ENCODE assay signal across 16 cellular contexts in genomic region chr7:123570390-123571182, GRCh38. TPM values are rescaled to one million over a fixed set of nuclear protein-coding genes. Genes with fewer than 3 reads are reported as not detected.
DNase-seq lines count a peak whose midpoint lies in the region; ATAC-seq, FAIRE-seq and TF ChIP-seq lines count a peak whose summit lies in the region.
"Had no signal": no experiment of that assay in that cellular context is flagged by ENCODE, and none has a peak within 500 bp of the region (broad histone marks: within the 10 kb centered on the region; RNA-seq: fewer than 3 reads in every experiment).

No MANE protein-coding gene starts in this region.

- TF ChIP-seq CTCF in fibroblast of mammary gland (conservative IDR thresholded peaks at IDR 0.05; ENCODE audit: control insufficient read depth, insufficient read depth, low read depth, low read length) (no peak), colonic mucosa (IDR thresholded peaks at IDR 0.05) (no peak)

- no peak overlapping the region for H3K4me3 ChIP-seq in fibroblast of mammary gland (ENCODE audit: control insufficient read depth, low read depth, low read length)
- H3K4me3 ChIP-seq in colonic mucosa: no peak overlapping the region
- H3K4me3 ChIP-seq: tibial artery had no signal

- no peaks in the 10 kb centered on the region for H3K36me3 ChIP-seq in colonic mucosa
- H3K36me3 ChIP-seq: tibial artery had no signal

- FAIRE-seq in H54 (lab: Jason Lieb, UNC) (no peak), RCC 7860 (lab: Jason Lieb, UNC) (no peak)

- H3K4me1 ChIP-seq in colonic mucosa: no peaks in the 10 kb centered on the region
- H3K4me1 ChIP-seq: tibial artery had no signal

- ATAC-seq in GM18868 (IDR thresholded peaks at IDR 0.05; ENCODE audit: unreplicated experiment): peak; percentile 73
- ATAC-seq: right cardiac atrium had no signal

- no peak overlapping the region for H3K27ac ChIP-seq in colonic mucosa
- H3K27ac ChIP-seq: tibial artery, VCaP had no signal

- DNase-seq in HPDE6-E6E7 (ENCODE audit: extremely low spot score): peak; percentile 57
- DNase-seq in SHP77 (lab: John Stamatoyannopoulos, UW): peak; percentile 36 to 37
- DNase-seq in fibroblast of mammary gland (ENCODE audit: low read depth): peak; percentile 7
- DNase-seq in colonic mucosa: no peak
- no peak for DNase-seq in NCI-H1048 (lab: John Stamatoyannopoulos, UW)
- no peak for DNase-seq in H54 (ENCODE audit: insufficient read length, low spot score)
- no peak for DNase-seq in RCC 7860 (ENCODE audit: low spot score)
- DNase-seq: activated effector memory CD4-positive, alpha-beta T cell treated with anti-CD3 and anti-CD28 coated beads, Interleukin-2, amount 50 U/mL, for 16 hours; DND-41; nephron progenitor cell; tibial artery had no signal

- H3K9ac ChIP-seq in colonic mucosa (ENCODE audit: low read depth in 2 of 2, low read length in 2 of 2): no peak overlapping the region

- no peaks in the 10 kb centered on the region for H3K27me3 ChIP-seq in colonic mucosa
- H3K27me3 ChIP-seq: tibial artery had no signal

- no peaks in the 10 kb centered on the region for H3K9me3 ChIP-seq in colonic mucosa
- H3K9me3 ChIP-seq: tibial artery had no signal

- TF ChIP-seq POLR2A in H54 (IDR thresholded peaks at IDR 0.05; ENCODE audit: low read depth, low read length): no peak

- intact Hi-C loops in colonic mucosa (cut with DNase I): no loop called here

RNA-seq across cellular contexts. Expression of gene NDUFA5, which starts 13.0 kb away (rescaled TPM):
- total RNA-seq in colonic mucosa: 100 to 1,000 TPM in 1 of 2 donors, 10 to 100 TPM in 1; 86.0 to 129 TPM

RNA-seq across cellular contexts. Expression of gene ASB15, which starts 31.0 kb away (rescaled TPM):
- total RNA-seq in colonic mucosa: not detected
- total RNA-seq: B cell, lower leg skin had no signal

RNA-seq across cellular contexts. Expression of gene IQUB, which starts 36.2 kb away (rescaled TPM):
- under 1 TPM in 1 of 2 donors, not detected in 1; 0.16 TPM for total RNA-seq in colonic mucosa

Comparison
In these comparisons a context has a peak if more than half of its experiments do, and no peak if none do; other contexts are left out.
1. DNase-seq: peak in HPDE6-E6E7 (single experiment), SHP77 (2 of 2) and fibroblast of mammary gland (single experiment); none in colonic mucosa (single experiment), NCI-H1048 (single experiment), H54 (single experiment) and RCC 7860 (single experiment).